Comparison of ENCODE assay signal across 7 cellular contexts in the genomic region with DNA sequence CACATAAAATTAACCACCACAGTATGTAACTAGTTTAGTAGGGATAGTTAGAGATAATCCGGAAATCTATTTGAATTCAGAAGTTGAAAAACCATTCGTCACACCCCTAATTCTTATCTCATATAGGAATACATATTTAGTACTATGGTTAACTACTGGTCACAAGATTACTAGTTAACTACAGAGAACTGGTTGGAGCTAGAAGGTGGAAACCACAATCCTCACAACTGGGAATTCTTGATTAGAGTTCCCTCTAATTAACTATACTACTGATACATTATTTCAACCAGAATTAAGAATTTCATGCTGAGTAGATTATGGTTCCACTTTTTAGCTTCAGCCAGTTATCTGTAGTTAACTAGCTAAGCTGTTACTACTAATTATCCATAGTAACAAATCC.
"Had no signal": no experiment of that assay in that cellular context is flagged by ENCODE, and none has a peak within 500 bp of the region (broad histone marks: within the 10 kb centered on the region; RNA-seq: fewer than 3 reads in every experiment).

No MANE protein-coding gene starts in this region.

- ATAC-seq: GM12878 had no signal

- DNase-seq: GDM1, GF-D8 had no signal

- FAIRE-seq: G401.6, GM12878, GM12891, GM12892, GM18507 had no signal

- H3K4me3 ChIP-seq: GM12878 had no signal
